8 cellular contexts compared by ENCODE assay signal in genomic region chr12:120539303-120539702, GRCh38. TPM values are rescaled to one million over a fixed set of nuclear protein-coding genes. Genes with fewer than 3 reads are reported as not detected.
DNase-seq lines count a peak whose midpoint lies in the region; ATAC-seq and TF ChIP-seq lines count a peak whose summit lies in the region.

No MANE protein-coding gene starts in this region.

- H3K4me3 ChIP-seq in body of pancreas (no peak overlapping the region), liver (ENCODE audit: low read depth in 1 of 3, low read length in 3 of 3) (no peak overlapping the region), aorta (ENCODE audit: low read length in 2 of 2) (no peak overlapping the region), GM23338 (no peak overlapping the region)

- H3K36me3 ChIP-seq in body of pancreas (replicated peaks in 1 of 2; ENCODE audit: insufficient read depth in 1 of 2, low read depth in 2 of 2) (no peaks in the 10 kb centered on the region), liver (ENCODE audit: control insufficient read depth in 4 of 4, insufficient read depth in 3 of 4, low read depth in 1 of 4, low read length in 3 of 4) (peaks cover 0 to 3% (median under 1%) of the 10 kb centered on the region in 4 donors), aorta (ENCODE audit: control insufficient read depth in 1 of 2, insufficient read depth in 2 of 2, low read length in 1 of 2) (no peaks in the 10 kb centered on the region), GM23338 (ENCODE audit: insufficient read depth) (no peaks in the 10 kb centered on the region)

- H3K4me1 ChIP-seq in body of pancreas: peaks cover 83% of the 10 kb centered on the region
- H3K4me1 ChIP-seq in liver (ENCODE audit: control insufficient read depth in 4 of 4, insufficient read depth in 4 of 4, low read length in 3 of 4): peaks cover 21 to 59% (median 50%) of the 10 kb centered on the region in 4 donors
- H3K4me1 ChIP-seq in aorta (ENCODE audit: control insufficient read depth in 1 of 2, insufficient read depth in 2 of 2, low read length in 2 of 2): peaks cover 12 to 21% of the 10 kb centered on the region in 2 donors
- H3K4me1 ChIP-seq in GM23338 (ENCODE audit: insufficient read depth): peaks cover 37% of the 10 kb centered on the region

- H3K27me3 ChIP-seq in body of pancreas (no peaks in the 10 kb centered on the region), liver (ENCODE audit: control insufficient read depth in 4 of 4, insufficient read depth in 4 of 4, low read length in 3 of 4) (no peaks in the 10 kb centered on the region), aorta (ENCODE audit: control insufficient read depth in 1 of 2, insufficient read depth in 2 of 2, low read length in 1 of 2) (no peaks in the 10 kb centered on the region), GM23338 (ENCODE audit: insufficient read depth) (no peaks in the 10 kb centered on the region)

- no peak overlapping the region for H2AFZ ChIP-seq in GM23338

- TF ChIP-seq CTCF in body of pancreas (IDR thresholded peaks at IDR 0.05) (no peak), liver (IDR thresholded peaks at IDR 0.05; ENCODE audit: low read depth, low read length, missing input control) (no peak), GM23338 (conservative IDR thresholded peaks at IDR 0.05; ENCODE audit: low read depth in 2 of 2) (no peak)

- WGBS in body of pancreas, 2 donors: 7 to 11% methylated on average over 1 of the region's 1 CpG
- WGBS in liver: 32% methylated on average over 1 of the region's 1 CpG
- WGBS in aorta, 2 donors: 61 to 70% methylated on average over 1 of the region's 1 CpG

- no peak for DNase-seq in stimulated activated naive CD8-positive, alpha-beta T cell treated with anti-CD3 and anti-CD28 coated beads, Interleukin-15, Interleukin-2, amounts not matched to agents 100 U/mL and 50 U/mL, for 24 hours
- peak in 2 of 4 donors; percentile 21 to 32 for DNase-seq in body of pancreas
- no peak for DNase-seq in aorta
- DNase-seq in NCI-H82 treated with DMSO at 0.1 percent for 48 hours (lab: John Stamatoyannopoulos, UW; ENCODE audit: unreplicated experiment): no peak
- no peak for DNase-seq in NCI-H2171 (lab: John Stamatoyannopoulos, UW)
- no peak for DNase-seq in GM23338 (ENCODE audit: low spot score)

- H4K20me1 ChIP-seq in GM23338 (replicated peaks; ENCODE audit: insufficient read depth): peaks cover 76% of the 10 kb centered on the region

- peaks cover 60% of the 10 kb centered on the region for H3K4me1 Mint-ChIP-seq in stimulated activated naive CD8-positive, alpha-beta T cell treated with anti-CD3 and anti-CD28 coated beads, Interleukin-15, Interleukin-2, amounts not matched to agents 100 ng/mL and 50 ng/mL, for 24 hours (ENCODE audit: low read depth)
- H3K4me1 Mint-ChIP-seq in GM23338: peaks cover 27% of the 10 kb centered on the region

- H3K27me3 Mint-ChIP-seq in stimulated activated naive CD8-positive, alpha-beta T cell treated with anti-CD3 and anti-CD28 coated beads, Interleukin-15, Interleukin-2, amounts not matched to agents 100 ng/mL and 50 ng/mL, for 24 hours: no peaks in the 10 kb centered on the region
- H3K27me3 Mint-ChIP-seq in GM23338 (ENCODE audit: insufficient read depth, low read depth, poor library complexity): peaks cover 2% of the 10 kb centered on the region

- peak overlapping the region; percentile 19 for H3K27ac Mint-ChIP-seq in stimulated activated naive CD8-positive, alpha-beta T cell treated with anti-CD3 and anti-CD28 coated beads, Interleukin-15, Interleukin-2, amounts not matched to agents 100 ng/mL and 50 ng/mL, for 24 hours
- H3K27ac Mint-ChIP-seq in GM23338: no peak overlapping the region

- no peak for TF ChIP-seq RAD21 in liver (IDR thresholded peaks at IDR 0.05)

- no peak for TF ChIP-seq POLR2A in body of pancreas (IDR thresholded peaks at IDR 0.05)

- H3K4me2 ChIP-seq in GM23338: no peak overlapping the region

- no peaks in the 10 kb centered on the region for H3K9me3 ChIP-seq in body of pancreas
- no peaks in the 10 kb centered on the region for H3K9me3 ChIP-seq in liver (ENCODE audit: control insufficient read depth in 4 of 4, low read length in 3 of 4)
- H3K9me3 ChIP-seq in aorta (ENCODE audit: control insufficient read depth, low read length): no peaks in the 10 kb centered on the region

- peak overlapping the region; percentile 21 for H3K4me3 Mint-ChIP-seq in stimulated activated naive CD8-positive, alpha-beta T cell treated with anti-CD3 and anti-CD28 coated beads, Interleukin-15, Interleukin-2, amounts not matched to agents 100 ng/mL and 50 ng/mL, for 24 hours
- no peak overlapping the region for H3K4me3 Mint-ChIP-seq in GM23338

- peaks cover 99% of the 10 kb centered on the region for H3K79me2 ChIP-seq in GM23338 (replicated peaks; ENCODE audit: insufficient read depth)

- peaks cover 49% of the 10 kb centered on the region for H3K36me3 Mint-ChIP-seq in stimulated activated naive CD8-positive, alpha-beta T cell treated with anti-CD3 and anti-CD28 coated beads, Interleukin-15, Interleukin-2, amounts not matched to agents 100 ng/mL and 50 ng/mL, for 24 hours (ENCODE audit: low read depth)
- peaks cover 24% of the 10 kb centered on the region for H3K36me3 Mint-ChIP-seq in GM23338 (ENCODE audit: low read depth)

- H3K27ac ChIP-seq in body of pancreas (peak overlapping the region in 3 of 4 donors; percentile 76 to 94 (median 86)), liver (ENCODE audit: low read depth in 1 of 2, low read length in 2 of 2) (peak overlapping the region; percentile 31 to 82), aorta (ENCODE audit: low read depth in 1 of 2, low read length in 2 of 2) (peak overlapping the region; percentile 57 to 59), GM23338 (ENCODE audit: low read depth) (no peak overlapping the region)

- no peak overlapping the region for H3K9ac ChIP-seq in liver (ENCODE audit: low read depth in 1 of 2, low read length in 2 of 2)

- peaks cover 2% of the 10 kb centered on the region; the same call in 1 of the 2 replicates for H3F3A ChIP-seq in GM23338 (replicated peaks; ENCODE audit: low read depth)

- no peaks in the 10 kb centered on the region for H3K9me2 ChIP-seq in GM23338 (ENCODE audit: insufficient read depth)

- H3K9me3 Mint-ChIP-seq in stimulated activated naive CD8-positive, alpha-beta T cell treated with anti-CD3 and anti-CD28 coated beads, Interleukin-15, Interleukin-2, amounts not matched to agents 100 ng/mL and 50 ng/mL, for 24 hours: no peaks in the 10 kb centered on the region
- no peaks in the 10 kb centered on the region for H3K9me3 Mint-ChIP-seq in GM23338

- intact Hi-C loops in body of pancreas (cut with DNase I): no loop called here
- intact Hi-C loops in aorta (cut with DNase I): loop anchor here (5.0 kb wide), 1 partner anchor 42 kb away; the partner anchor contains the start of gene DYNLL1 (in 2 of the 2)

- no peak for ATAC-seq in stimulated activated naive CD8-positive, alpha-beta T cell treated with anti-CD3 and anti-CD28 coated beads, Interleukin-15, Interleukin-2, amounts not matched to agents 100 U/mL and 50 U/mL, for 24 hours
- no peak for ATAC-seq in body of pancreas
- ATAC-seq in aorta (ENCODE audit: low FRiP score): no peak
- ATAC-seq in GM23338: no peak

TF ChIP-seq in liver, 16 proteins besides CTCF, POLR2A, EP300 and RAD21 (continues in another document):
- TF ChIP-seq, protein P1, sequence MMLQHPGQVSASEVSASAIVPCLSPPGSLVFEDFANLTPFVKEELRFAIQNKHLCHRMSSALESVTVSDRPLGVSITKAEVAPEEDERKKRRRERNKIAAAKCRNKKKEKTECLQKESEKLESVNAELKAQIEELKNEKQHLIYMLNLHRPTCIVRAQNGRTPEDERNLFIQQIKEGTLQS (IDR thresholded peaks at IDR 0.05): no peak
- TF ChIP-seq FOXA1 (IDR thresholded peaks at IDR 0.05) (no peak), MAX (IDR thresholded peaks at IDR 0.05) (peak; percentile 12), RXRA (IDR thresholded peaks at IDR 0.05) (peak in 1 of 2 donors; percentile 20)

TF ChIP-seq in GM23338, 12 proteins besides CTCF, POLR2A, EP300 and RAD21 (continues in another document):
- no peak for TF ChIP-seq ETS1 (IDR thresholded peaks at IDR 0.05)
- no peak for TF ChIP-seq STAT1 (IDR thresholded peaks at IDR 0.05; ENCODE audit: unreplicated experiment)
- TF ChIP-seq ZNF114 (CRISPR knock-in tag; IDR thresholded peaks at IDR 0.05): no peak

RNA-seq across cellular contexts. Expression of gene RNF10, which starts 5.1 kb away (rescaled TPM):
- total RNA-seq in body of pancreas (100 to 1,000 TPM in 1 of 2 donors, 10 to 100 TPM in 1; 62.5 to 124 TPM), liver (100 to 1,000 TPM; 102 to 157 TPM), aorta (100 to 1,000 TPM; 184 to 200 TPM)
- polyA plus RNA-seq in liver (10 to 100 TPM; 48.0 to 49.6 TPM), aorta (100 to 1,000 TPM in 1 of 2 donors, 10 to 100 TPM in 1; 74.0 to 156 TPM), GM23338 (2016; fragmentation: Nextera tagmentation; extraction: Ambion mirVana) (149 and 154 TPM in 2 replicates)
- 90.4 and 113 TPM in 2 replicates for total RNA-seq in GM23338 (2014; rRNA removed; shearing (Covaris generic))

RNA-seq across cellular contexts. Expression of gene COQ5, which starts 10.3 kb away (rescaled TPM):
- total RNA-seq in body of pancreas (10 to 100 TPM in 1 of 2 donors, 1 to 10 TPM in 1; 9.6 to 24.1 TPM), liver (10 to 100 TPM; 25.0 to 29.9 TPM), aorta (10 to 100 TPM; 12.0 to 18.3 TPM)
- polyA plus RNA-seq in liver (10 to 100 TPM; 31.4 to 33.6 TPM), aorta (10 to 100 TPM; 25.0 to 26.0 TPM), GM23338 (2016; fragmentation: Nextera tagmentation; extraction: Ambion mirVana) (30.7 and 32.4 TPM in 2 replicates)
- 32.5 and 32.6 TPM in 2 replicates for total RNA-seq in GM23338 (2014; rRNA removed; shearing (Covaris generic))

RNA-seq across cellular contexts. Expression of gene POP5, which starts 41.9 kb away (rescaled TPM):
- total RNA-seq in body of pancreas (10 to 100 TPM; 23.9 to 45.8 TPM), liver (10 to 100 TPM; 20.0 to 20.7 TPM), aorta (10 to 100 TPM; 18.2 to 26.0 TPM)
- polyA plus RNA-seq in liver (10 to 100 TPM; 27.3 to 37.1 TPM), aorta (10 to 100 TPM; 33.8 to 69.7 TPM), GM23338 (2016; fragmentation: Nextera tagmentation; extraction: Ambion mirVana) (131 and 140 TPM in 2 replicates)
- total RNA-seq in GM23338 (2014; rRNA removed; shearing (Covaris generic)): 52.4 and 55.6 TPM in 2 replicates

RNA-seq across cellular contexts. Expression of gene DYNLL1, which starts 43.4 kb away (rescaled TPM):
- total RNA-seq in body of pancreas (100 to 1,000 TPM in 1 of 2 donors, 10 to 100 TPM in 1; 48.5 to 143 TPM), liver (100 to 1,000 TPM; 101 to 143 TPM), aorta (100 to 1,000 TPM; 236 to 262 TPM)
- polyA plus RNA-seq in liver (100 to 1,000 TPM; 224 to 275 TPM), aorta (100 to 1,000 TPM; 287 to 686 TPM), GM23338 (2016; fragmentation: Nextera tagmentation; extraction: Ambion mirVana) (833 and 868 TPM in 2 replicates)
- total RNA-seq in GM23338 (2014; rRNA removed; shearing (Covaris generic)): 310 and 313 TPM in 2 replicates
